In the genomic region with DNA sequence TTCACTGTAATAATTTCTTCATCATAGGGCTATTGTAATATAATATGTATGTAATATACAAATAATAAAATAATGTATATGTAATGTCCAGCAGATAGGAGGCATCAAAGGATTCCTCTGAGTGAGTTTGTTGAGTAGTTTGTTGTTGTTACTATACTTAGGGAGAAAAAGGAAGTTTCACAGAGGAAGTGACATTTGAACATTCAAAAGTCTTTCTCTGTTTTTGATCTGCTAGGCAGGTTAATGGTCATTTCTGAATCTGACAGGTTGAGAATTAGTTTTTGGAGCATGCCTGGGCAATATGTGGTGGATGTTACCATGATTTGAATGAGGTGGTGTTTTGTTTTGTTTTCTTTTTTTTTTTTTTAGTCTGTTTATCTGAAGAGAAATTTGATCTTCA, we compare ENCODE assay signal across 15 cellular contexts.
DNase-seq lines count a peak whose midpoint lies in the region; FAIRE-seq and TF ChIP-seq lines count a peak whose summit lies in the region.
"Had no signal": no experiment of that assay in that cellular context is flagged by ENCODE, and none has a peak within 500 bp of the region (broad histone marks: within the 10 kb centered on the region; RNA-seq: fewer than 3 reads in every experiment).

No MANE protein-coding gene starts in this region.

- H3K9me3 Mint-ChIP-seq in chondrocyte (ENCODE audit: low read depth): no peaks in the 10 kb centered on the region
- H3K9me3 Mint-ChIP-seq in Calu3 (ENCODE audit: low read depth, unreplicated experiment): no peaks in the 10 kb centered on the region
- H3K9me3 Mint-ChIP-seq: T-helper 1 cell treated with Interleukin-12 subunit alpha and Interleukin-12 subunit beta and Interleukin-4 antibody, amounts not matched to agents 30 μg/mL and 1 μg/mL, for 36 hours had no signal

- CTCF ChIA-PET in Calu3 (lab: Charles Lee): no interaction called here

- DNase-seq in AML-193 (lab: John Stamatoyannopoulos, UW): peak; percentile 32 to 33
- DNase-seq in GM12892 (ENCODE audit: insufficient read length): peak; percentile 7
- DNase-seq in KBM-7: peak; percentile 22
- DNase-seq in chondrocyte (ENCODE audit: low spot score): no peak
- DNase-seq in Calu3: no peak
- DNase-seq in NCI-H446 (lab: John Stamatoyannopoulos, UW): no peak
- DNase-seq in NCI-H774 (lab: John Stamatoyannopoulos, UW): no peak
- DNase-seq in GOT3 (lab: John Stamatoyannopoulos, UW): no peak
- DNase-seq: activated naive CD4-positive, alpha-beta T cell treated with anti-CD3 and anti-CD28 coated beads, Interleukin-2, amount 50 U/mL, for 16 hours; heart right ventricle; islet precursor cell; Karpas-422; NCI-H1436 treated with DMSO at 0.1 percent for 48 hours; stimulated activated CD4-positive, alpha-beta T cell treated with anti-CD3 and anti-CD28 coated beads, Interleukin-15, amount 100 ng/mL, for 24 hours had no signal

- no peak for FAIRE-seq in GM12892 (lab: Jason Lieb, UNC)

- no peak for TF ChIP-seq CTCF in chondrocyte (IDR thresholded peaks at IDR 0.05)
- no peak for TF ChIP-seq CTCF in Calu3 (IDR thresholded peaks at IDR 0.05; ENCODE audit: unreplicated experiment)

- in situ Hi-C loops in KBM-7 (cut with MboI; ENCODE audit: low pct_unique_long_range_greater_than_20kb, low sequenced_read_pairs): no loop called here

- H3K4me1 Mint-ChIP-seq in chondrocyte (ENCODE audit: low read depth): peaks cover 32% of the 10 kb centered on the region
- H3K4me1 Mint-ChIP-seq in Calu3 (ENCODE audit: low read depth, unreplicated experiment): no peaks in the 10 kb centered on the region

- intact Hi-C loops in Calu3 (cut with micrococcal nuclease; ENCODE audit: unreplicated experiment): no loop called here

- H3K27me3 Mint-ChIP-seq in chondrocyte (ENCODE audit: low read depth): no peaks in the 10 kb centered on the region
- no peaks in the 10 kb centered on the region for H3K27me3 Mint-ChIP-seq in Calu3 (ENCODE audit: unreplicated experiment)

- H3K4me3 Mint-ChIP-seq in chondrocyte (ENCODE audit: unreplicated experiment): no peak overlapping the region
- no peak overlapping the region for H3K4me3 Mint-ChIP-seq in Calu3 (ENCODE audit: low read depth, unreplicated experiment)
- H3K4me3 Mint-ChIP-seq: T-helper 1 cell treated with Interleukin-12 subunit alpha and Interleukin-12 subunit beta and Interleukin-4 antibody, amounts not matched to agents 30 μg/mL and 1 μg/mL, for 36 hours had no signal

- TF ChIP-seq POLR2A in GM12892 (IDR thresholded peaks at IDR 0.05; ENCODE audit: low read depth, low read length): no peak

- BruUV-seq in Calu3 (replicated peaks; lab: Mats Ljungman, UMichigan): no TSS peak

- H3K27ac Mint-ChIP-seq in chondrocyte (ENCODE audit: unreplicated experiment) (peak overlapping the region; percentile 6), Calu3 (ENCODE audit: unreplicated experiment) (no peak overlapping the region)

- H3K36me3 Mint-ChIP-seq in chondrocyte (ENCODE audit: low read depth) (peaks cover 52% of the 10 kb centered on the region), Calu3 (ENCODE audit: insufficient read depth, unreplicated experiment) (peaks cover 27% of the 10 kb centered on the region)

Comparison
In these comparisons a context has a peak if more than half of its experiments do, and no peak if none do; other contexts are left out.
1. DNase-seq: peak in AML-193 (2 of 2), GM12892 (single experiment) and KBM-7 (single experiment); none in chondrocyte (single experiment), Calu3 (single experiment), NCI-H446 (0 of 2), NCI-H774 (single experiment) and GOT3 (single experiment).